Comparison of ENCODE assay signal across 20 cellular contexts in genomic region chr18:25896956-25897355, GRCh38.
"Had no signal": no experiment of that assay in that cellular context is flagged by ENCODE, and none has a peak within 500 bp of the region (broad histone marks: within the 10 kb centered on the region; RNA-seq: fewer than 3 reads in every experiment).

No MANE protein-coding gene starts in this region.

- ATAC-seq: body of pancreas had no signal

- DNase-seq: activated CD4-positive, alpha-beta T cell treated with anti-CD3 and anti-CD28 coated beads for 4 hours; activated CD4-positive, alpha-beta T cell treated with anti-CD3 and anti-CD28 coated beads, Interleukin-2, amount 50 U/mL, for 4 hours; activated CD8-positive, alpha-beta memory T cell treated with anti-CD3 and anti-CD28 coated beads for 24 hours; activated effector memory CD4-positive, alpha-beta T cell treated with Interleukin-2 at 50 U/mL for 16 hours; activated naive CD4-positive, alpha-beta T cell treated with Interleukin-2 at 50 U/mL for 16 hours; activated naive CD8-positive, alpha-beta T cell treated with anti-CD3 and anti-CD28 coated beads for 36 hours; adrenal gland; aorta; body of pancreas; endodermal cell; foreskin fibroblast; heart left ventricle; naive B cell; nephron progenitor cell; psoas muscle; stimulated activated CD4-positive, alpha-beta T cell treated with anti-CD3 and anti-CD28 coated beads, Interleukin-1b, Interleukin-23, amount 100 ng/mL, for 48 hours; stimulated activated naive B cell treated with anti-CD40 and anti-IgM and Interleukin-4, amounts not matched to agents 10 μg/mL and 1 μg/mL and 100 μg/mL, for 72 hours; stomach; thyroid gland; upper lobe of left lung had no signal
